29 cellular contexts compared by ENCODE assay signal in genomic region chr4:64495948-64496347, GRCh38.
"Had no signal": no experiment of that assay in that cellular context is flagged by ENCODE, and none has a peak within 500 bp of the region (broad histone marks: within the 10 kb centered on the region; RNA-seq: fewer than 3 reads in every experiment).

No MANE protein-coding gene starts in this region.

- H3K4me1 ChIP-seq: neural progenitor cell, parathyroid adenoma, psoas muscle, right lobe of liver, sigmoid colon, spleen, stomach, tibial nerve, upper lobe of left lung had no signal

- H3K9ac ChIP-seq: neural progenitor cell, parathyroid adenoma had no signal

- H3K4me3 ChIP-seq: neural progenitor cell, ovary, psoas muscle, right lobe of liver, sigmoid colon, skin epidermis, smooth muscle cell, spleen, stomach, thoracic aorta, thyroid gland, tibial nerve, upper lobe of left lung had no signal

- H3K36me3 ChIP-seq: neural progenitor cell, ovary, right lobe of liver, sigmoid colon, spleen, stomach, thoracic aorta, thyroid gland, tibial nerve, upper lobe of left lung had no signal

- H3K4me2 ChIP-seq: neural progenitor cell, smooth muscle cell had no signal

- DNase-seq: naive B cell; naive thymus-derived CD8-positive, alpha-beta T cell; nephron progenitor cell; occipital lobe; ovary; posterior cingulate gyrus; psoas muscle; right cardiac atrium; right lobe of liver; sigmoid colon; spleen; stimulated activated CD4-positive, alpha-beta T cell treated with anti-CD3 and anti-CD28 coated beads, Interleukin-15, amount 100 ng/mL, for 24 hours; stimulated activated CD4-positive, alpha-beta T cell treated with anti-CD3 and anti-CD28 coated beads, Interleukin-2, amount 100 ng/mL, for 24 hours; stimulated activated CD4-positive, alpha-beta T cell treated with anti-CD3 and anti-CD28 coated beads, Interleukin-2, amount 100 ng/mL, for 48 hours; stimulated activated CD4-positive, alpha-beta T cell treated with anti-CD3 and anti-CD28 coated beads, Interleukin-4, amount 100 ng/mL, for 24 hours; stimulated activated naive B cell treated with anti-CD40 and anti-IgM and Interleukin-4, amounts not matched to agents 10 μg/mL and 1 μg/mL and 100 μg/mL, for 72 hours; stimulated activated naive CD4-positive, alpha-beta T cell treated with Interleukin-2 at 50 U/mL for 16 hours; stomach; thyroid gland; trophoblast cell; upper lobe of left lung had no signal

- H2AFZ ChIP-seq: neural progenitor cell, parathyroid adenoma had no signal

- H3K27ac ChIP-seq: neural progenitor cell, ovary, parathyroid adenoma, psoas muscle, right lobe of liver, sigmoid colon, skin epidermis, spleen, stomach, thoracic aorta, thyroid gland, tibial nerve, upper lobe of left lung had no signal

- H3K79me2 ChIP-seq: parathyroid adenoma had no signal

- ATAC-seq: naive thymus-derived CD8-positive, alpha-beta T cell; natural killer cell treated with Interleukin-12 subunit alpha and Interleukin-12 subunit beta and Interleukin-15 and Interleukin-18, amount 100 ng/mL, for 72 hours; right cardiac atrium; right lobe of liver; stimulated activated effector memory CD8-positive, alpha-beta T cell treated with anti-CD3 and anti-CD28 coated beads, Interleukin-12 subunit alpha, Interleukin-12 subunit beta, amount 100 ng/mL, for 72 hours; stimulated activated naive B cell treated with anti-CD40 and anti-IgM and Interleukin-4, amounts not matched to agents 10 μg/mL and 1 μg/mL and 100 μg/mL, for 72 hours had no signal

- H3K9me3 ChIP-seq: ovary, psoas muscle, right lobe of liver, sigmoid colon, stomach, thoracic aorta, thyroid gland, tibial nerve, upper lobe of left lung had no signal

- H3K27me3 ChIP-seq: neural progenitor cell, ovary, right lobe of liver, sigmoid colon, spleen, stomach, thyroid gland, tibial nerve, upper lobe of left lung had no signal
